Comparison of ENCODE assay signal across 16 cellular contexts in genomic region chr18:23835506-23835905, GRCh38.
DNase-seq lines count a peak whose midpoint lies in the region; ATAC-seq and TF ChIP-seq lines count a peak whose summit lies in the region.
"Had no signal": no experiment of that assay in that cellular context is flagged by ENCODE, and none has a peak within 500 bp of the region (broad histone marks: within the 10 kb centered on the region; RNA-seq: fewer than 3 reads in every experiment).

No MANE protein-coding gene starts in this region.

- H3K36me3 ChIP-seq in body of pancreas (replicated peaks in 1 of 2; ENCODE audit: insufficient read depth in 1 of 2, low read depth in 2 of 2) = no peaks in the 10 kb centered on the region
- H3K36me3 ChIP-seq in subcutaneous abdominal adipose tissue (ENCODE audit: control insufficient read depth in 5 of 5, insufficient read depth in 5 of 5, low read length in 5 of 5) = peaks cover 0 to 18% (median 0%) of the 10 kb centered on the region in 5 donors
- H3K36me3 ChIP-seq in stomach = peaks cover 0 to 9% (median 2%) of the 10 kb centered on the region in 4 donors

- no peaks in the 10 kb centered on the region for H3K4me1 ChIP-seq in body of pancreas
- peaks cover 0 to 8% (median 5%) of the 10 kb centered on the region in 5 donors for H3K4me1 ChIP-seq in subcutaneous abdominal adipose tissue (ENCODE audit: control insufficient read depth in 5 of 5, insufficient read depth in 5 of 5, low read length in 5 of 5)
- H3K4me1 ChIP-seq in stomach = peaks cover 0 to 4% (median 0%) of the 10 kb centered on the region in 4 donors

- 69 to 76% methylated on average over 4 of the region's 4 CpGs for WGBS in body of pancreas, 2 donors
- WGBS in stomach, 5 donors = 62 to 77% (median 68%) methylated on average over 4 of the region's 4 CpGs

- no peak for TF ChIP-seq CTCF in body of pancreas (IDR thresholded peaks at IDR 0.05)
- TF ChIP-seq CTCF in stomach (IDR thresholded peaks at IDR 0.05) = no peak

- no peak for TF ChIP-seq POLR2A in body of pancreas (IDR thresholded peaks at IDR 0.05)
- no peak for TF ChIP-seq POLR2A in stomach (IDR thresholded peaks at IDR 0.05)

- peak; percentile 59 for ATAC-seq in body of pancreas
- ATAC-seq: activated CD8-positive, alpha-beta T cell treated with anti-CD3 and anti-CD28 coated beads for 36 hours; stimulated activated naive CD8-positive, alpha-beta T cell treated with anti-CD3 and anti-CD28 coated beads, Interleukin-15, Interleukin-2, amounts not matched to agents 100 U/mL and 50 U/mL, for 24 hours had no signal

- no peak overlapping the region for H3K27ac ChIP-seq in body of pancreas
- H3K27ac ChIP-seq in subcutaneous abdominal adipose tissue (ENCODE audit: low read depth, low read length) = peak overlapping the region; percentile 4
- H3K27ac ChIP-seq in stomach = no peak overlapping the region

- DNase-seq in Kasumi-1 (lab: John Stamatoyannopoulos, UW) = peak; percentile 14 to 42
- DNase-seq in body of pancreas = peak in 1 of 4 donors; percentile 27
- peak; percentile 60 for DNase-seq in iris pigment epithelial cell (ENCODE audit: low read depth)
- DNase-seq in COR-L47 (lab: John Stamatoyannopoulos, UW) = no peak
- no peak for DNase-seq in HUDEP-2 (lab: John Stamatoyannopoulos, UW; ENCODE audit: unreplicated experiment in 76 of 76)
- DNase-seq in stomach = no peak
- DNase-seq in hypothalamus (lab: John Stamatoyannopoulos, UW) = no peak
- DNase-seq: activated CD8-positive, alpha-beta T cell treated with anti-CD3 and anti-CD28 coated beads for 36 hours; activated T-cell treated with anti-CD3 and anti-CD28 coated beads, Interleukin-2, amount 50 U/mL, for 72 hours; AML-193; hippocampal formation; NCI-H187 treated with DMSO at 0.1 percent for 48 hours; NCI-H446 treated with DMSO at 0.1 percent for 48 hours; SK-N-SH; stimulated activated naive CD8-positive, alpha-beta T cell treated with anti-CD3 and anti-CD28 coated beads, Interleukin-15, Interleukin-2, amounts not matched to agents 100 U/mL and 50 U/mL, for 24 hours had no signal

- intact Hi-C loops in body of pancreas (cut with DNase I) = no loop called here
- intact Hi-C loops in stomach (cut with DNase I; ENCODE audit: low total_unique reads) = no loop called here

- H3K4me3 ChIP-seq in body of pancreas = no peak overlapping the region
- H3K4me3 ChIP-seq in subcutaneous abdominal adipose tissue (ENCODE audit: low read depth in 1 of 5, low read length in 5 of 5) = peak overlapping the region in 1 of 5 donors; percentile 34
- no peak overlapping the region for H3K4me3 ChIP-seq in stomach

- no peaks in the 10 kb centered on the region for H3K9me3 ChIP-seq in body of pancreas
- H3K9me3 ChIP-seq in subcutaneous abdominal adipose tissue (ENCODE audit: control insufficient read depth in 5 of 5, low read length in 5 of 5) = no peaks in the 10 kb centered on the region
- H3K9me3 ChIP-seq in stomach = no peaks in the 10 kb centered on the region
- H3K9me3 ChIP-seq: SK-N-SH had no signal

- no peaks in the 10 kb centered on the region for H3K27me3 ChIP-seq in body of pancreas
- H3K27me3 ChIP-seq in subcutaneous abdominal adipose tissue (ENCODE audit: control insufficient read depth in 5 of 5, insufficient read depth in 4 of 5, low read length in 5 of 5) = no peaks in the 10 kb centered on the region
- H3K27me3 ChIP-seq in stomach = no peaks in the 10 kb centered on the region

- H3K9ac ChIP-seq in subcutaneous abdominal adipose tissue (ENCODE audit: low read length in 5 of 5) = peak overlapping the region in 1 of 5 donors; percentile 63
- H3K9ac ChIP-seq: SK-N-SH had no signal

- TF ChIP-seq EP300 in stomach (IDR thresholded peaks at IDR 0.05) = no peak

Comparison
In these comparisons a context has a peak if more than half of its experiments do, and no peak if none do; other contexts are left out.
1. DNase-seq: peak in Kasumi-1 (2 of 2) and iris pigment epithelial cell (single experiment); none in COR-L47 (single experiment), HUDEP-2 (0 of 76), stomach (single experiment) and hypothalamus (0 of 51).